ENCODE assay signal across 9 cellular contexts in genomic region chr12:50257226-50258166, GRCh38. TPM values are rescaled to one million over a fixed set of nuclear protein-coding genes. Genes with fewer than 3 reads are reported as not detected.
DNase-seq lines count a peak whose midpoint lies in the region; ATAC-seq and TF ChIP-seq lines count a peak whose summit lies in the region.
"Had no signal": no experiment of that assay in that cellular context is flagged by ENCODE, and none has a peak within 500 bp of the region (broad histone marks: within the 10 kb centered on the region; RNA-seq: fewer than 3 reads in every experiment).

No MANE protein-coding gene starts in this region.

- peaks cover 41% of the 10 kb centered on the region for H3K4me1 Mint-ChIP-seq in mesothelial cell of epicardium
- H3K4me1 Mint-ChIP-seq in activated T-cell treated with anti-CD3 and anti-CD28 coated beads, Interleukin-2, amount 50 U/mL, for 24 hours (ENCODE audit: low read depth) = peaks cover 28% of the 10 kb centered on the region
- H3K4me1 Mint-ChIP-seq in naive thymus-derived CD4-positive, alpha-beta T cell = peaks cover 0 to 10% (median 4%) of the 10 kb centered on the region in 7 donors

- no peaks in the 10 kb centered on the region for H3K9me3 ChIP-seq in A673 (ENCODE audit: low read depth, low read length, poor library complexity, severe bottlenecking)
- H3K9me3 ChIP-seq in colonic mucosa = no peaks in the 10 kb centered on the region
- no peaks in the 10 kb centered on the region for H3K9me3 ChIP-seq in naive thymus-derived CD4-positive, alpha-beta T cell (ENCODE audit: control insufficient read depth in 2 of 3, low read length in 3 of 3)

- CTCF ChIA-PET in A673 (lab: Charles Lee) = no interaction called here
- CTCF ChIA-PET in naive thymus-derived CD4-positive, alpha-beta T cell (lab: Charles Lee) = no interaction called here

- TF ChIP-seq CTCF in A673 (conservative IDR thresholded peaks at IDR 0.05; ENCODE audit: low read depth, low read length) = no peak
- no peak for TF ChIP-seq CTCF in colonic mucosa (IDR thresholded peaks at IDR 0.05)
- no peak for TF ChIP-seq CTCF in mesothelial cell of epicardium (IDR thresholded peaks at IDR 0.05; ENCODE audit: unreplicated experiment)

- H3K27me3 ChIP-seq in A673 (replicated peaks; ENCODE audit: insufficient read depth, low read depth, low read length, poor library complexity) (no peaks in the 10 kb centered on the region), colonic mucosa (no peaks in the 10 kb centered on the region)
- H3K27me3 ChIP-seq in naive thymus-derived CD4-positive, alpha-beta T cell (ENCODE audit: control insufficient read depth in 2 of 2, insufficient read depth in 2 of 2, low read length in 2 of 2) = no peaks in the 10 kb centered on the region

- H3K4me3 ChIP-seq in A673 (ENCODE audit: low read depth, low read length, poor library complexity, severe bottlenecking) (no peak overlapping the region), colonic mucosa (no peak overlapping the region)
- H3K4me3 ChIP-seq in naive thymus-derived CD4-positive, alpha-beta T cell (ENCODE audit: low read length) = no peak overlapping the region

- H3K4me1 ChIP-seq in A673 (ENCODE audit: insufficient read depth, low read length, poor library complexity, severe bottlenecking) = peaks cover 7% of the 10 kb centered on the region
- peaks cover 6% of the 10 kb centered on the region for H3K4me1 ChIP-seq in colonic mucosa
- no peaks in the 10 kb centered on the region for H3K4me1 ChIP-seq in naive thymus-derived CD4-positive, alpha-beta T cell (ENCODE audit: control insufficient read depth in 2 of 2, insufficient read depth in 2 of 2, low read length in 2 of 2)

- no TSS peak for BruUV-seq in A673 (replicated peaks; lab: Mats Ljungman, UMichigan)

- H3K27ac ChIP-seq in A673 (ENCODE audit: low read depth, low read length, poor library complexity, severe bottlenecking) = no peak overlapping the region
- H3K27ac ChIP-seq in colonic mucosa = peak overlapping the region; percentile 86
- no peak overlapping the region for H3K27ac ChIP-seq in naive thymus-derived CD4-positive, alpha-beta T cell (ENCODE audit: low read depth, low read length)

- peak overlapping the region in 1 of 2 donors; percentile 68 for H3K9ac ChIP-seq in colonic mucosa (ENCODE audit: low read depth in 2 of 2, low read length in 2 of 2)

- H3K36me3 ChIP-seq in A673 (ENCODE audit: insufficient read depth, low read length, poor library complexity, severe bottlenecking) (no peaks in the 10 kb centered on the region), colonic mucosa (no peaks in the 10 kb centered on the region)
- no peaks in the 10 kb centered on the region for H3K36me3 ChIP-seq in naive thymus-derived CD4-positive, alpha-beta T cell (ENCODE audit: control insufficient read depth in 2 of 3, insufficient read depth in 3 of 3, low read length in 3 of 3)

- POLR2A ChIA-PET in A673 (lab: Charles Lee; ENCODE audit: low non-redundant PET) = no interaction called here
- POLR2A ChIA-PET in naive thymus-derived CD4-positive, alpha-beta T cell (lab: Charles Lee) = no interaction called here

- no peak overlapping the region for H3K4me3 Mint-ChIP-seq in mesothelial cell of epicardium
- H3K4me3 Mint-ChIP-seq in activated T-cell treated with anti-CD3 and anti-CD28 coated beads, Interleukin-2, amount 50 U/mL, for 24 hours = no peak overlapping the region
- H3K4me3 Mint-ChIP-seq in naive thymus-derived CD4-positive, alpha-beta T cell = no peak overlapping the region

- no peaks in the 10 kb centered on the region for H3K9me3 Mint-ChIP-seq in mesothelial cell of epicardium
- no peaks in the 10 kb centered on the region for H3K9me3 Mint-ChIP-seq in activated T-cell treated with anti-CD3 and anti-CD28 coated beads, Interleukin-2, amount 50 U/mL, for 24 hours
- H3K9me3 Mint-ChIP-seq in naive thymus-derived CD4-positive, alpha-beta T cell = no peaks in the 10 kb centered on the region

- no peak for ATAC-seq in naive thymus-derived CD4-positive, alpha-beta T cell

- H3K27ac Mint-ChIP-seq in mesothelial cell of epicardium = peak overlapping the region; percentile 64
- no peak overlapping the region for H3K27ac Mint-ChIP-seq in activated T-cell treated with anti-CD3 and anti-CD28 coated beads, Interleukin-2, amount 50 U/mL, for 24 hours
- H3K27ac Mint-ChIP-seq in naive thymus-derived CD4-positive, alpha-beta T cell = peak overlapping the region in 1 of 9 donors; percentile 4

- intact Hi-C loops in A673 (cut with micrococcal nuclease; ENCODE audit: unreplicated experiment) (no loop called here), colonic mucosa (cut with DNase I) (no loop called here)
- intact Hi-C loops in naive thymus-derived CD4-positive, alpha-beta T cell (cut with micrococcal nuclease) = loop anchor here in 1 of 2 donors (5.0 kb wide), 1 partner anchor 35 kb away; no protein-coding TSS in a partner anchor

- DNase-seq in A673 (ENCODE audit: low spot score) (peak; percentile 32), NCI-H2029 (lab: John Stamatoyannopoulos, UW) (peak; percentile 15), colonic mucosa (peak; percentile 69), mesothelial cell of epicardium (ENCODE audit: low spot score in 2 of 2, unreplicated experiment in 2 of 2) (no peak), AG20443 (ENCODE audit: low spot score) (no peak)
- DNase-seq in activated CD8-positive, alpha-beta memory T cell treated with anti-CD3 and anti-CD28 coated beads for 24 hours = no peak
- DNase-seq in activated T-cell treated with anti-CD3 and anti-CD28 coated beads, Interleukin-2, amount 50 U/mL, for 24 hours = no peak
- DNase-seq in naive thymus-derived CD4-positive, alpha-beta T cell = no peak
- DNase-seq: activated CD8-positive, alpha-beta memory T cell treated with anti-CD3 and anti-CD28 coated beads, Interleukin-2, amount 50 U/mL, for 48 hours had no signal

- no peaks in the 10 kb centered on the region for H3K36me3 Mint-ChIP-seq in mesothelial cell of epicardium
- H3K36me3 Mint-ChIP-seq in activated T-cell treated with anti-CD3 and anti-CD28 coated beads, Interleukin-2, amount 50 U/mL, for 24 hours (ENCODE audit: low read depth) = no peaks in the 10 kb centered on the region
- H3K36me3 Mint-ChIP-seq in naive thymus-derived CD4-positive, alpha-beta T cell = peaks cover 0 to 3% (median 0%) of the 10 kb centered on the region in 5 donors

- H3K27me3 Mint-ChIP-seq in mesothelial cell of epicardium (ENCODE audit: low read depth) = no peaks in the 10 kb centered on the region
- H3K27me3 Mint-ChIP-seq in activated T-cell treated with anti-CD3 and anti-CD28 coated beads, Interleukin-2, amount 50 U/mL, for 24 hours = no peaks in the 10 kb centered on the region
- peaks cover 0 to 4% (median 0%) of the 10 kb centered on the region in 5 donors for H3K27me3 Mint-ChIP-seq in naive thymus-derived CD4-positive, alpha-beta T cell

RNA-seq across cellular contexts. Expression of gene LIMA1, which starts 25.8 kb away (rescaled TPM):
- total RNA-seq in A673 (2021) (73.1 and 77.6 TPM in 2 replicates), colonic mucosa (100 to 1,000 TPM; 228 to 385 TPM), mesothelial cell of epicardium (114 to 120 TPM (median 115 TPM) in 3 replicates)
- 10 to 100 TPM in 4 of 5 experiments, 1 to 10 TPM in 1; 9.8 to 33.6 (median 11.2) TPM for total RNA-seq in naive thymus-derived CD4-positive, alpha-beta T cell
- polyA plus RNA-seq in naive thymus-derived CD4-positive, alpha-beta T cell = 10 to 100 TPM in 1 of 2 donors, 1 to 10 TPM in 1; 5.4 to 11.6 TPM

Comparison
In these comparisons a context has a peak if more than half of its experiments do, and no peak if none do; other contexts are left out.
1. DNase-seq: peak in A673 (single experiment), NCI-H2029 (single experiment) and colonic mucosa (single experiment); none in mesothelial cell of epicardium (0 of 2), AG20443 (single experiment), activated CD8-positive, alpha-beta memory T cell treated with anti-CD3 and anti-CD28 coated beads for 24 hours (single experiment), activated T-cell treated with anti-CD3 and anti-CD28 coated beads, Interleukin-2, amount 50 U/mL, for 24 hours (single experiment) and naive thymus-derived CD4-positive, alpha-beta T cell (0 of 9).